ENCODE assay signal across 36 cellular contexts in genomic region chr4:21896767-21897166, GRCh38. TPM values are rescaled to one million over a fixed set of nuclear protein-coding genes. Genes with fewer than 3 reads are reported as not detected.
"Had no signal": no experiment of that assay in that cellular context is flagged by ENCODE, and none has a peak within 500 bp of the region (broad histone marks: within the 10 kb centered on the region; RNA-seq: fewer than 3 reads in every experiment).

No MANE protein-coding gene starts in this region.

- H3K36me3 ChIP-seq: MG63 had no signal

- DNase-seq: Karpas-422, Kasumi-1, MG63, MM.1S, MV-4-11, NCI-H1048, NCI-H1092, NCI-H1092 treated with DMSO at 0.1 percent for 48 hours, NCI-H1105, NCI-H1105 treated with DMSO at 0.1 percent for 48 hours, NCI-H1417, NCI-H1417 treated with DMSO at 0.1 percent for 48 hours, NCI-H1436, NCI-H1436 treated with DMSO at 0.1 percent for 48 hours, NCI-H146, NCI-H1694, NCI-H1694 treated with DMSO at 0.1 percent for 48 hours, NCI-H187, NCI-H187 treated with DMSO at 0.1 percent for 48 hours, NCI-H1930, NCI-H2029, NCI-H2029 treated with DMSO at 0.1 percent for 48 hours, NCI-H2081, NCI-H2081 treated with DMSO at 0.1 percent for 48 hours, NCI-H2107, NCI-H2171, NCI-H2171 treated with DMSO at 0.1 percent for 48 hours, NCI-H2227 treated with DMSO at 0.1 percent for 48 hours, NCI-H226, NCI-H345, NCI-H446, NCI-H446 treated with DMSO at 0.1 percent for 48 hours, NCI-H510A had no signal

- H3K4me3 ChIP-seq: MG63 had no signal

- H3K9me3 ChIP-seq: MG63 had no signal

- H3K4me2 ChIP-seq: KMS-11 had no signal

- H3K27ac ChIP-seq: KMS-11 had no signal

- H3K27me3 ChIP-seq: MG63 had no signal

RNA-seq across cellular contexts. Expression of gene KCNIP4, which starts 51.8 kb away (rescaled TPM):
- total RNA-seq: LHCN-M2, NCI-H460 had no signal
